14 cellular contexts compared by ENCODE assay signal in genomic region chr9:93124793-93125192, GRCh38. TPM values are rescaled to one million over a fixed set of nuclear protein-coding genes. Genes with fewer than 3 reads are reported as not detected.
DNase-seq lines count a peak whose midpoint lies in the region; ATAC-seq and TF ChIP-seq lines count a peak whose summit lies in the region.
"Had no signal": no experiment of that assay in that cellular context is flagged by ENCODE, and none has a peak within 500 bp of the region (broad histone marks: within the 10 kb centered on the region; RNA-seq: fewer than 3 reads in every experiment).

No MANE protein-coding gene starts in this region.

- H3K9me3 Mint-ChIP-seq in activated naive CD8-positive, alpha-beta T cell treated with anti-CD3 and anti-CD28 coated beads for 36 hours, result no peaks in the 10 kb centered on the region
- H3K9me3 Mint-ChIP-seq in activated naive CD8-positive, alpha-beta T cell treated with anti-CD3 and anti-CD28 coated beads, Interleukin-2, amount 50 U/mL, for 24 hours, result no peaks in the 10 kb centered on the region
- no peaks in the 10 kb centered on the region for H3K9me3 Mint-ChIP-seq in activated CD8-positive, alpha-beta T cell treated with anti-CD3 and anti-CD28 coated beads for 36 hours
- no peaks in the 10 kb centered on the region for H3K9me3 Mint-ChIP-seq in HFFc6

- POLR2A ChIA-PET in activated CD8-positive, alpha-beta T cell treated with anti-CD3 and anti-CD28 coated beads for 36 hours (lab: Charles Lee), result no interaction called here

- DNase-seq in activated naive CD8-positive, alpha-beta T cell treated with anti-CD3 and anti-CD28 coated beads for 36 hours, result no peak
- DNase-seq in activated naive CD8-positive, alpha-beta T cell treated with anti-CD3 and anti-CD28 coated beads, Interleukin-2, amount 50 U/mL, for 24 hours, result no peak
- DNase-seq in activated CD8-positive, alpha-beta T cell treated with anti-CD3 and anti-CD28 coated beads for 36 hours, result peak; percentile 1
- DNase-seq in lower lobe of right lung (peak; percentile 41), transverse colon (peak; percentile 6), NCI-H82 treated with DMSO at 0.1 percent for 48 hours (lab: John Stamatoyannopoulos, UW; ENCODE audit: unreplicated experiment) (no peak), GF-D8 (lab: John Stamatoyannopoulos, UW) (no peak), HFFc6 (no peak)
- DNase-seq: kidney glomerular epithelial cell, NCI-H1092, NCI-H2171 treated with DMSO at 0.1 percent for 48 hours had no signal

- no peak for TF ChIP-seq POLR2A in transverse colon (IDR thresholded peaks at IDR 0.05)

- H3K36me3 ChIP-seq in lower lobe of right lung, result peaks cover 46% of the 10 kb centered on the region
- peaks cover 0 to 8% (median 0%) of the 10 kb centered on the region in 4 donors for H3K36me3 ChIP-seq in transverse colon
- H3K36me3 ChIP-seq: SJCRH30 had no signal

- H3K9me3 ChIP-seq in lower lobe of right lung, result no peaks in the 10 kb centered on the region
- no peaks in the 10 kb centered on the region for H3K9me3 ChIP-seq in transverse colon
- H3K9me3 ChIP-seq: esophagus muscularis mucosa, SJCRH30 had no signal

- H3K4me3 Mint-ChIP-seq in activated naive CD8-positive, alpha-beta T cell treated with anti-CD3 and anti-CD28 coated beads for 36 hours, result no peak overlapping the region
- no peak overlapping the region for H3K4me3 Mint-ChIP-seq in activated naive CD8-positive, alpha-beta T cell treated with anti-CD3 and anti-CD28 coated beads, Interleukin-2, amount 50 U/mL, for 24 hours
- H3K4me3 Mint-ChIP-seq in activated CD8-positive, alpha-beta T cell treated with anti-CD3 and anti-CD28 coated beads for 36 hours, result no peak overlapping the region
- H3K4me3 Mint-ChIP-seq in HFFc6, result no peak overlapping the region

- TF ChIP-seq CTCF in activated CD8-positive, alpha-beta T cell treated with anti-CD3 and anti-CD28 coated beads for 36 hours (IDR thresholded peaks at IDR 0.05), result no peak
- no peak for TF ChIP-seq CTCF in lower lobe of right lung (IDR thresholded peaks at IDR 0.05)
- no peak for TF ChIP-seq CTCF in transverse colon (IDR thresholded peaks at IDR 0.05)
- no peak for TF ChIP-seq CTCF in HFFc6 (IDR thresholded peaks at IDR 0.05)

- CTCF ChIA-PET in activated CD8-positive, alpha-beta T cell treated with anti-CD3 and anti-CD28 coated beads for 36 hours (lab: Charles Lee), result interaction anchor here (1.1 to 4.5 kb wide), 2 partner anchors 13 to 15 kb away, joined by 3 to 27 read pairs; no protein-coding TSS in a partner anchor

- WGBS in transverse colon (ENCODE audit: low coverage in 1 of 2), 2 donors, result 98% methylated on average over 12 of the region's 16 CpGs; no CpG with 5 or more reads in 1 of the 2 donors

- no peaks in the 10 kb centered on the region for H3K27me3 Mint-ChIP-seq in activated naive CD8-positive, alpha-beta T cell treated with anti-CD3 and anti-CD28 coated beads for 36 hours
- no peaks in the 10 kb centered on the region for H3K27me3 Mint-ChIP-seq in activated naive CD8-positive, alpha-beta T cell treated with anti-CD3 and anti-CD28 coated beads, Interleukin-2, amount 50 U/mL, for 24 hours
- H3K27me3 Mint-ChIP-seq in activated CD8-positive, alpha-beta T cell treated with anti-CD3 and anti-CD28 coated beads for 36 hours, result no peaks in the 10 kb centered on the region
- 0 out of 2 replicates have a peak, but pooled peaks cover 1% of the 10 kb centered on the region for H3K27me3 Mint-ChIP-seq in HFFc6 (ENCODE audit: insufficient read depth)

- intact Hi-C loops in activated CD8-positive, alpha-beta T cell treated with anti-CD3 and anti-CD28 coated beads for 36 hours (cut with micrococcal nuclease), result no loop called here
- intact Hi-C loops in lower lobe of right lung (cut with DNase I) (no loop called here), transverse colon (cut with DNase I; ENCODE audit: low total_unique reads) (no loop called here)

- ATAC-seq in activated naive CD8-positive, alpha-beta T cell treated with anti-CD3 and anti-CD28 coated beads, Interleukin-2, amount 50 U/mL, for 24 hours, result no peak
- ATAC-seq in activated CD8-positive, alpha-beta T cell treated with anti-CD3 and anti-CD28 coated beads for 36 hours, result no peak
- ATAC-seq in lower lobe of right lung, result no peak

- peaks cover 23% of the 10 kb centered on the region for H3K36me3 Mint-ChIP-seq in activated naive CD8-positive, alpha-beta T cell treated with anti-CD3 and anti-CD28 coated beads for 36 hours
- peaks cover 12% of the 10 kb centered on the region for H3K36me3 Mint-ChIP-seq in activated naive CD8-positive, alpha-beta T cell treated with anti-CD3 and anti-CD28 coated beads, Interleukin-2, amount 50 U/mL, for 24 hours (ENCODE audit: low read depth)
- peaks cover 39% of the 10 kb centered on the region for H3K36me3 Mint-ChIP-seq in activated CD8-positive, alpha-beta T cell treated with anti-CD3 and anti-CD28 coated beads for 36 hours (ENCODE audit: low read depth)
- no peaks in the 10 kb centered on the region for H3K36me3 Mint-ChIP-seq in HFFc6 (ENCODE audit: low read depth)

- H3K27ac ChIP-seq in lower lobe of right lung, result no peak overlapping the region
- no peak overlapping the region for H3K27ac ChIP-seq in transverse colon
- H3K27ac ChIP-seq: SJCRH30 had no signal

- no peak overlapping the region for H3K4me3 ChIP-seq in lower lobe of right lung
- no peak overlapping the region for H3K4me3 ChIP-seq in transverse colon
- H3K4me3 ChIP-seq: esophagus muscularis mucosa, SJCRH30 had no signal

- peaks cover 43% of the 10 kb centered on the region for H3K4me1 Mint-ChIP-seq in activated naive CD8-positive, alpha-beta T cell treated with anti-CD3 and anti-CD28 coated beads for 36 hours
- H3K4me1 Mint-ChIP-seq in activated naive CD8-positive, alpha-beta T cell treated with anti-CD3 and anti-CD28 coated beads, Interleukin-2, amount 50 U/mL, for 24 hours, result peaks cover 44% of the 10 kb centered on the region
- H3K4me1 Mint-ChIP-seq in activated CD8-positive, alpha-beta T cell treated with anti-CD3 and anti-CD28 coated beads for 36 hours (ENCODE audit: low read depth), result peaks cover 47% of the 10 kb centered on the region
- H3K4me1 Mint-ChIP-seq in HFFc6 (ENCODE audit: low read depth), result peaks cover 6% of the 10 kb centered on the region

- H3K4me1 ChIP-seq in lower lobe of right lung, result peaks cover 53% of the 10 kb centered on the region
- H3K4me1 ChIP-seq in transverse colon, result peaks cover 22 to 49% (median 38%) of the 10 kb centered on the region in 4 donors

- H3K27ac Mint-ChIP-seq in activated naive CD8-positive, alpha-beta T cell treated with anti-CD3 and anti-CD28 coated beads for 36 hours, result peak overlapping the region; percentile 46
- H3K27ac Mint-ChIP-seq in activated naive CD8-positive, alpha-beta T cell treated with anti-CD3 and anti-CD28 coated beads, Interleukin-2, amount 50 U/mL, for 24 hours, result no peak overlapping the region
- H3K27ac Mint-ChIP-seq in activated CD8-positive, alpha-beta T cell treated with anti-CD3 and anti-CD28 coated beads for 36 hours, result peak overlapping the region; percentile 6
- no peak overlapping the region for H3K27ac Mint-ChIP-seq in HFFc6

- in situ Hi-C loops in transverse colon (cut with MboI; ENCODE audit: low pct_ligation_motif_present in 1 of 4, low pct_unique_long_range_greater_than_20kb in 1 of 4, low sequenced_read_pairs in 3 of 4), result no loop called here

- H3K27me3 ChIP-seq in lower lobe of right lung (ENCODE audit: low read depth), result no peaks in the 10 kb centered on the region
- no peaks in the 10 kb centered on the region for H3K27me3 ChIP-seq in transverse colon
- H3K27me3 ChIP-seq: esophagus muscularis mucosa, SJCRH30 had no signal

- TF ChIP-seq EP300 in transverse colon (IDR thresholded peaks at IDR 0.05; ENCODE audit: low read depth), result no peak

RNA-seq across cellular contexts. Expression of gene NINJ1, which starts 9.3 kb away (rescaled TPM):
- 10 to 100 TPM; 74.9 to 77.8 TPM for total RNA-seq in activated naive CD8-positive, alpha-beta T cell treated with anti-CD3 and anti-CD28 coated beads for 36 hours
- total RNA-seq in activated CD8-positive, alpha-beta T cell treated with anti-CD3 and anti-CD28 coated beads for 36 hours, result 100 to 1,000 TPM; 118 to 120 TPM
- total RNA-seq in lower lobe of right lung, result 46.6 TPM
- total RNA-seq in transverse colon, result 10 to 100 TPM; 29.5 to 67.7 (median 38.5) TPM
- total RNA-seq in HFFc6 (2021; fragmentation: NEBNext Ultra II Directional; extraction: Animal tissue kit (Norgen Biotek cat#: 25700)), result 10 to 100 TPM; 23.2 to 28.0 (median 25.6) TPM

RNA-seq across cellular contexts. Expression of gene CARD19, which starts 28.8 kb away (rescaled TPM):
- 10 to 100 TPM; 36.5 to 38.6 TPM for total RNA-seq in activated naive CD8-positive, alpha-beta T cell treated with anti-CD3 and anti-CD28 coated beads for 36 hours
- 10 to 100 TPM; 42.9 to 43.4 TPM for total RNA-seq in activated CD8-positive, alpha-beta T cell treated with anti-CD3 and anti-CD28 coated beads for 36 hours
- total RNA-seq in lower lobe of right lung, result 25.6 TPM
- 100 to 1,000 TPM in 2 of 4 donors, 10 to 100 TPM in 2; 16.3 to 105 (median 88.2) TPM for total RNA-seq in transverse colon
- 10 to 100 TPM; 35.3 to 40.6 (median 37.9) TPM for total RNA-seq in HFFc6 (2021; fragmentation: NEBNext Ultra II Directional; extraction: Animal tissue kit (Norgen Biotek cat#: 25700))

RNA-seq across cellular contexts. Expression of gene WNK2, which starts 59.1 kb away (rescaled TPM):
- total RNA-seq in activated naive CD8-positive, alpha-beta T cell treated with anti-CD3 and anti-CD28 coated beads for 36 hours, result under 1 TPM; 0.88 to 0.89 TPM
- 1 to 10 TPM; 1.7 to 2.8 TPM for total RNA-seq in activated CD8-positive, alpha-beta T cell treated with anti-CD3 and anti-CD28 coated beads for 36 hours
- 7.7 TPM for total RNA-seq in lower lobe of right lung
- 100 to 1,000 TPM; 133 to 618 (median 157) TPM for total RNA-seq in transverse colon
- total RNA-seq in HFFc6 (2021; fragmentation: NEBNext Ultra II Directional; extraction: Animal tissue kit (Norgen Biotek cat#: 25700)), result not detected
- total RNA-seq: renal cortical epithelial cell, SJCRH30 had no signal

Comparison
In these comparisons a context has a peak if more than half of its experiments do, and no peak if none do; other contexts are left out.
1. H3K27ac Mint-ChIP-seq: peak in activated naive CD8-positive, alpha-beta T cell treated with anti-CD3 and anti-CD28 coated beads for 36 hours (single experiment) and activated CD8-positive, alpha-beta T cell treated with anti-CD3 and anti-CD28 coated beads for 36 hours (single experiment); none in activated naive CD8-positive, alpha-beta T cell treated with anti-CD3 and anti-CD28 coated beads, Interleukin-2, amount 50 U/mL, for 24 hours (single experiment) and HFFc6 (single experiment).
2. DNase-seq: peak in activated CD8-positive, alpha-beta T cell treated with anti-CD3 and anti-CD28 coated beads for 36 hours (single experiment), lower lobe of right lung (single experiment) and transverse colon (single experiment); none in activated naive CD8-positive, alpha-beta T cell treated with anti-CD3 and anti-CD28 coated beads for 36 hours (single experiment), activated naive CD8-positive, alpha-beta T cell treated with anti-CD3 and anti-CD28 coated beads, Interleukin-2, amount 50 U/mL, for 24 hours (single experiment), NCI-H82 treated with DMSO at 0.1 percent for 48 hours (single experiment), GF-D8 (single experiment) and HFFc6 (single experiment).
3. RNA of gene WNK2, which starts 59.1 kb away (total RNA-seq): 133 to 618 TPM in transverse colon; 7.7 TPM in lower lobe of right lung (single experiment), 1.7 to 2.8 TPM in activated CD8-positive, alpha-beta T cell treated with anti-CD3 and anti-CD28 coated beads for 36 hours, 0.88 to 0.89 TPM in activated naive CD8-positive, alpha-beta T cell treated with anti-CD3 and anti-CD28 coated beads for 36 hours and not detected in HFFc6; every median in the first group is over 10 times any median in the second.